In the genomic region with DNA sequence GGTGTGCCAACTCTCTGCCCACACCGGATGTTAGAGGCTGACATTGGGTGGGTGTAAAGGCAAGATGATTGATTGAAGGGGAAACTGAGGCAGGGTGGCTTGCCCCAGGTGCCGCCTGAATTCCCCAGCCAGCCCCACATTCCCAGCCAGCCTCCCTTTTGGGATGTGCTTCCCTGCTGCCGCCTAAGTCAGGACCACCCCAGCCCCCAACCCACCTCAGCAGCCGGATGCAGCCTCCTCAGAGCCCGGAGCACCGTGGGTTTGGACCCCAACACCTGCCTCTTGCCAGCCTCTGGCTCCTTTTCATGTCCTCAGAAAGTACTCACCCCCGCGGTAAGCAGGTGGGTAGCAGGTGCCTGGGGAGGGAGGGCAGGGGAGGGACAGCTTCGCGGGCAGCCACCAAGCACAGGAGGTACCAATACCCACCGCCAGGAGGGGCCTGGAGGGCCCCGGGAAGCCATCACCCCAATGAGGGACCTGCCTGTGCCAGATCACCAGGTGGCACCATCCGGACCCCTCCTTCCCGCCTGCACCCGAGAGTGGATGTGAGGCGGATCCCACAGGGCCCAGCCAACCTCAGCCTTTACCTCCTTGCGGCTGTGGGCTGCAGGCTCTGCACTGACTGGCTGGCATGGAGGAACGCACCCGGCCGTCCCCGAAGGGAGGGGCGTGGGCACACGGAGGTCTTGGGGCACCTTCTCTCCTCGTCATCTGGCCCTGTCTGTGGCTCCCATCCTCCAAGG, we compare ENCODE assay signal across 1 cellular context.
TF ChIP-seq lines count a peak whose summit lies in the region.

No MANE protein-coding gene starts in this region.

TF ChIP-seq in GM12878, 131 proteins besides CTCF, POLR2A, EP300 and RAD21 (continued from another document):
- TF ChIP-seq, protein P1, sequence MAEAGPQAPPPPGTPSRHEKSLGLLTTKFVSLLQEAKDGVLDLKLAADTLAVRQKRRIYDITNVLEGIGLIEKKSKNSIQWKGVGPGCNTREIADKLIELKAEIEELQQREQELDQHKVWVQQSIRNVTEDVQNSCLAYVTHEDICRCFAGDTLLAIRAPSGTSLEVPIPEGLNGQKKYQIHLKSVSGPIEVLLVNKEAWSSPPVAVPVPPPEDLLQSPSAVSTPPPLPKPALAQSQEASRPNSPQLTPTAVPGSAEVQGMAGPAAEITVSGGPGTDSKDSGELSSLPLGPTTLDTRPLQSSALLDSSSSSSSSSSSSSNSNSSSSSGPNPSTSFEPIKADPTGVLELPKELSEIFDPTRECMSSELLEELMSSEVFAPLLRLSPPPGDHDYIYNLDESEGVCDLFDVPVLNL (IDR thresholded peaks at IDR 0.05; ENCODE audit: low read depth, low read length) = no peak
- TF ChIP-seq TCF3 (IDR thresholded peaks at IDR 0.05; ENCODE audit: borderline replicate concordance, insufficient read depth, low read depth, low read length) = no peak
- TF ChIP-seq KLF5 (IDR thresholded peaks at IDR 0.05; ENCODE audit: partially characterized antibody) = no peak
- no peak for TF ChIP-seq ATF7 (IDR thresholded peaks at IDR 0.05; ENCODE audit: low read depth)
- TF ChIP-seq BHLHE40 (IDR thresholded peaks at IDR 0.05; ENCODE audit: borderline replicate concordance in 1 of 2, low read depth in 2 of 2, low read length in 1 of 2) = no peak
- TF ChIP-seq, protein P2, sequence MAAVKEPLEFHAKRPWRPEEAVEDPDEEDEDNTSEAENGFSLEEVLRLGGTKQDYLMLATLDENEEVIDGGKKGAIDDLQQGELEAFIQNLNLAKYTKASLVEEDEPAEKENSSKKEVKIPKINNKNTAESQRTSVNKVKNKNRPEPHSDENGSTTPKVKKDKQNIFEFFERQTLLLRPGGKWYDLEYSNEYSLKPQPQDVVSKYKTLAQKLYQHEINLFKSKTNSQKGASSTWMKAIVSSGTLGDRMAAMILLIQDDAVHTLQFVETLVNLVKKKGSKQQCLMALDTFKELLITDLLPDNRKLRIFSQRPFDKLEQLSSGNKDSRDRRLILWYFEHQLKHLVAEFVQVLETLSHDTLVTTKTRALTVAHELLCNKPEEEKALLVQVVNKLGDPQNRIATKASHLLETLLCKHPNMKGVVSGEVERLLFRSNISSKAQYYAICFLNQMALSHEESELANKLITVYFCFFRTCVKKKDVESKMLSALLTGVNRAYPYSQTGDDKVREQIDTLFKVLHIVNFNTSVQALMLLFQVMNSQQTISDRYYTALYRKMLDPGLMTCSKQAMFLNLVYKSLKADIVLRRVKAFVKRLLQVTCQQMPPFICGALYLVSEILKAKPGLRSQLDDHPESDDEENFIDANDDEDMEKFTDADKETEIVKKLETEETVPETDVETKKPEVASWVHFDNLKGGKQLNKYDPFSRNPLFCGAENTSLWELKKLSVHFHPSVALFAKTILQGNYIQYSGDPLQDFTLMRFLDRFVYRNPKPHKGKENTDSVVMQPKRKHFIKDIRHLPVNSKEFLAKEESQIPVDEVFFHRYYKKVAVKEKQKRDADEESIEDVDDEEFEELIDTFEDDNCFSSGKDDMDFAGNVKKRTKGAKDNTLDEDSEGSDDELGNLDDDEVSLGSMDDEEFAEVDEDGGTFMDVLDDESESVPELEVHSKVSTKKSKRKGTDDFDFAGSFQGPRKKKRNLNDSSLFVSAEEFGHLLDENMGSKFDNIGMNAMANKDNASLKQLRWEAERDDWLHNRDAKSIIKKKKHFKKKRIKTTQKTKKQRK (IDR thresholded peaks at IDR 0.05; ENCODE audit: low read depth, low read length) = no peak
- TF ChIP-seq MYC (IDR thresholded peaks at IDR 0.05; ENCODE audit: insufficient read depth, insufficient read length, insufficient replicate concordance, low read length, severe bottlenecking) = no peak
- no peak for TF ChIP-seq YBX1 (IDR thresholded peaks at IDR 0.05)
- TF ChIP-seq RB1 (IDR thresholded peaks at IDR 0.05; ENCODE audit: borderline replicate concordance) = no peak
- TF ChIP-seq SRF (IDR thresholded peaks at IDR 0.05; ENCODE audit: low read depth in 2 of 2, low read length in 2 of 2) = no peak
- no peak for TF ChIP-seq ZNF622 (IDR thresholded peaks at IDR 0.05)
- no peak for TF ChIP-seq ZNF384 (IDR thresholded peaks at IDR 0.05; ENCODE audit: borderline replicate concordance, low read depth, low read length)
- TF ChIP-seq ZNF217 (IDR thresholded peaks at IDR 0.05) = no peak
- TF ChIP-seq, protein P3, sequence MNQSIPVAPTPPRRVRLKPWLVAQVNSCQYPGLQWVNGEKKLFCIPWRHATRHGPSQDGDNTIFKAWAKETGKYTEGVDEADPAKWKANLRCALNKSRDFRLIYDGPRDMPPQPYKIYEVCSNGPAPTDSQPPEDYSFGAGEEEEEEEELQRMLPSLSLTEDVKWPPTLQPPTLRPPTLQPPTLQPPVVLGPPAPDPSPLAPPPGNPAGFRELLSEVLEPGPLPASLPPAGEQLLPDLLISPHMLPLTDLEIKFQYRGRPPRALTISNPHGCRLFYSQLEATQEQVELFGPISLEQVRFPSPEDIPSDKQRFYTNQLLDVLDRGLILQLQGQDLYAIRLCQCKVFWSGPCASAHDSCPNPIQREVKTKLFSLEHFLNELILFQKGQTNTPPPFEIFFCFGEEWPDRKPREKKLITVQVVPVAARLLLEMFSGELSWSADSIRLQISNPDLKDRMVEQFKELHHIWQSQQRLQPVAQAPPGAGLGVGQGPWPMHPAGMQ (IDR thresholded peaks at IDR 0.05; ENCODE audit: borderline replicate concordance) = no peak
- TF ChIP-seq, protein P4, sequence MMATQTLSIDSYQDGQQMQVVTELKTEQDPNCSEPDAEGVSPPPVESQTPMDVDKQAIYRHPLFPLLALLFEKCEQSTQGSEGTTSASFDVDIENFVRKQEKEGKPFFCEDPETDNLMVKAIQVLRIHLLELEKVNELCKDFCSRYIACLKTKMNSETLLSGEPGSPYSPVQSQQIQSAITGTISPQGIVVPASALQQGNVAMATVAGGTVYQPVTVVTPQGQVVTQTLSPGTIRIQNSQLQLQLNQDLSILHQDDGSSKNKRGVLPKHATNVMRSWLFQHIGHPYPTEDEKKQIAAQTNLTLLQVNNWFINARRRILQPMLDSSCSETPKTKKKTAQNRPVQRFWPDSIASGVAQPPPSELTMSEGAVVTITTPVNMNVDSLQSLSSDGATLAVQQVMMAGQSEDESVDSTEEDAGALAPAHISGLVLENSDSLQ (IDR thresholded peaks at IDR 0.05) = no peak
TF ChIP-seq in GM12878: peak in this region for 0.
